In the genomic region with DNA sequence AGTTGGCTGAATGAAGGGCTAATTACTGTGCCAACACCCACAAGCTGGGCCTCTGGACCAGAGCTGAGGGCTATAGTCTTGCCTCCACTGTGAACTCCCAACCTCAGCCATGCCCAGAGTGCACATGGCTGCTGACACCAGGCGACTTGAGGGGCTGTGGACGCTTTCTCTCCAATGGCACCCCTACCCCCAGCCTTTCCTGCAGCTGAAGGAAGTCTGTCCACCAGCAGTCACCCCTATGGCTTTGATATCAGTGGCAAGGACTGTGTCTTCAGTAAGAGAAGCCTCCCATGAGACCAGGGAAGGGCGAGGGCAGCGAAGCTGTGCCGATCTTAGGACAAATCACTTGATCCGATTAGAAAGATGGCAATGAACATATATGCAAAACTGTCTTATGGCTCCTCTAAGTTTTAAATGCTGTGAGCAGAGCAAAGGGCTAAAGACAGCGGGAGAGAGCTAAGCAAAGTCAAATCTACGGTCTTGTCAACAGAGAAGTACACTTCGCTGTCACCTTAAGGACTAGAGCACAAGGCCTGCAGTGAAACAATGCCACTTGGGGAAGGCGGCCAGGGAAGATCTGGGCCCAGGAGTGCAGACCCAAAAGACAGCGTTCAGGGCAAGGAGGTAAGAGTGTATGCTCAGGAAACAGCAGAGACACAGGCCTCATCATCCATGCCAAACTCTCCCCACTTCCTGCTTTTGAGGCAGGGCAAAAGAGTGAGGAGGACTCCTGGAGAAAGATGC, we compare ENCODE assay signal across 10 cellular contexts. TPM values are rescaled to one million over a fixed set of nuclear protein-coding genes. Genes with fewer than 3 reads are reported as not detected.
DNase-seq lines count a peak whose midpoint lies in the region; ATAC-seq, FAIRE-seq and TF ChIP-seq lines count a peak whose summit lies in the region.
"Had no signal": no experiment of that assay in that cellular context is flagged by ENCODE, and none has a peak within 500 bp of the region (broad histone marks: within the 10 kb centered on the region; RNA-seq: fewer than 3 reads in every experiment).

No MANE protein-coding gene starts in this region.

- peak overlapping the region; percentile 96 for H3K27ac Mint-ChIP-seq in activated naive CD8-positive, alpha-beta T cell treated with anti-CD3 and anti-CD28 coated beads, Interleukin-2, amount 50 U/mL, for 24 hours
- no peak overlapping the region for H3K27ac Mint-ChIP-seq in mesothelial cell of epicardium

- CTCF ChIA-PET in AG04450 (lab: Charles Lee) (interaction anchor here (0.6 to 2.8 kb wide), 5 partner anchors 9 to 339 kb away, joined by 3 to 14 read pairs (median 5); partner anchors contain the start of genes ANKRD53 and ZNF638), HEK293T (lab: Yijun Ruan, JAX) (interaction anchor here (1.0 kb wide), 1 partner anchor 9 kb away, joined by 3 read pairs; no protein-coding TSS in a partner anchor)

- H3K36me3 Mint-ChIP-seq in activated naive CD8-positive, alpha-beta T cell treated with anti-CD3 and anti-CD28 coated beads, Interleukin-2, amount 50 U/mL, for 24 hours (ENCODE audit: low read depth): peaks cover 15% of the 10 kb centered on the region
- H3K36me3 Mint-ChIP-seq in mesothelial cell of epicardium: peaks cover 9% of the 10 kb centered on the region

- H3K9me3 ChIP-seq in AG04450 (ENCODE audit: control insufficient read depth, insufficient read depth, low read length): no peaks in the 10 kb centered on the region; the same call in 1 of the 2 replicates

- H3K27me3 Mint-ChIP-seq in activated naive CD8-positive, alpha-beta T cell treated with anti-CD3 and anti-CD28 coated beads, Interleukin-2, amount 50 U/mL, for 24 hours: no peaks in the 10 kb centered on the region
- peaks cover 6% of the 10 kb centered on the region for H3K27me3 Mint-ChIP-seq in mesothelial cell of epicardium (ENCODE audit: low read depth)

- H3K27me3 ChIP-seq in AG04450 (ENCODE audit: control insufficient read depth, insufficient read depth, low read length): no peaks in the 10 kb centered on the region
- H3K27me3 ChIP-seq: cardiac muscle cell had no signal

- no peak for DNase-seq in AG04450 (ENCODE audit: low read depth, low spot score)
- DNase-seq in HEK293T (ENCODE audit: extremely low spot score): peak; percentile 2
- DNase-seq in activated naive CD8-positive, alpha-beta T cell treated with anti-CD3 and anti-CD28 coated beads, Interleukin-2, amount 50 U/mL, for 24 hours: no peak
- DNase-seq in mesothelial cell of epicardium (ENCODE audit: low spot score in 2 of 2, unreplicated experiment in 2 of 2): peak in 1 of 2 experiments; percentile 25
- DNase-seq in stimulated activated CD8-positive, alpha-beta memory T cell treated with anti-CD3 and anti-CD28 coated beads, Interleukin-4, amount 100 ng/mL, for 48 hours: no peak
- no peak for DNase-seq in GM19240 (ENCODE audit: insufficient read length, low spot score)
- DNase-seq in HTR-8/SVneo (ENCODE audit: insufficient read length, low spot score): no peak
- DNase-seq: NCI-H1436 had no signal

- peaks cover 28% of the 10 kb centered on the region for H3K4me1 Mint-ChIP-seq in activated naive CD8-positive, alpha-beta T cell treated with anti-CD3 and anti-CD28 coated beads, Interleukin-2, amount 50 U/mL, for 24 hours
- H3K4me1 Mint-ChIP-seq in mesothelial cell of epicardium: peaks cover 20% of the 10 kb centered on the region

- H3K9me3 Mint-ChIP-seq in activated naive CD8-positive, alpha-beta T cell treated with anti-CD3 and anti-CD28 coated beads, Interleukin-2, amount 50 U/mL, for 24 hours: no peaks in the 10 kb centered on the region
- H3K9me3 Mint-ChIP-seq in mesothelial cell of epicardium: no peaks in the 10 kb centered on the region

- no peak overlapping the region for H3K27ac ChIP-seq in AG04450 (ENCODE audit: low read depth, low read length)
- H3K27ac ChIP-seq: cardiac muscle cell had no signal

- H3K4me3 Mint-ChIP-seq in activated naive CD8-positive, alpha-beta T cell treated with anti-CD3 and anti-CD28 coated beads, Interleukin-2, amount 50 U/mL, for 24 hours: peak overlapping the region; percentile 97
- peak overlapping the region; percentile 98 for H3K4me3 Mint-ChIP-seq in mesothelial cell of epicardium

- ATAC-seq in activated naive CD8-positive, alpha-beta T cell treated with anti-CD3 and anti-CD28 coated beads, Interleukin-2, amount 50 U/mL, for 24 hours: no peak
- no peak for ATAC-seq in GM21529 (IDR thresholded peaks at IDR 0.05; ENCODE audit: unreplicated experiment)

- no peak for FAIRE-seq in HTR-8/SVneo (lab: Jason Lieb, UNC)

- POLR2A ChIA-PET in AG04450 (lab: Yijun Ruan, JAX) (interaction anchor here (1.5 kb wide), 1 partner anchor 9 kb away, joined by 3 read pairs; no protein-coding TSS in a partner anchor), HEK293T (lab: Yijun Ruan, JAX) (no interaction called here)

- TF ChIP-seq CTCF in AG04450 (IDR thresholded peaks at IDR 0.05; ENCODE audit: low read depth, low read length) (no peak), mesothelial cell of epicardium (IDR thresholded peaks at IDR 0.05; ENCODE audit: unreplicated experiment) (no peak)

- H3K4me3 ChIP-seq in AG04450 (ENCODE audit: low read depth, low read length): peak overlapping the region; percentile 78

TF ChIP-seq in HEK293T, 16 proteins besides CTCF, POLR2A, EP300 and RAD21:
- TF ChIP-seq NFRKB (IDR thresholded peaks at IDR 0.05) (no peak), SUZ12 (IDR thresholded peaks at IDR 0.05) (no peak), CTBP1 (IDR thresholded peaks at IDR 0.05; ENCODE audit: borderline replicate concordance) (no peak), TARDBP (IDR thresholded peaks at IDR 0.05) (no peak), LEF1 (IDR thresholded peaks at IDR 0.05; ENCODE audit: borderline replicate concordance) (no peak), ARNT (IDR thresholded peaks at IDR 0.05) (no peak), ELF4 (IDR thresholded peaks at IDR 0.05) (no peak), ZNF384 (IDR thresholded peaks at IDR 0.05) (no peak), SP1 (IDR thresholded peaks at IDR 0.05) (no peak), L3MBTL2 (conservative IDR thresholded peaks at IDR 0.05) (no peak), FOXA1 (IDR thresholded peaks at IDR 0.05) (no peak), BHLHE40 (IDR thresholded peaks at IDR 0.05; ENCODE audit: borderline replicate concordance) (no peak), HDGF (IDR thresholded peaks at IDR 0.05; ENCODE audit: borderline replicate concordance) (no peak), FOXM1 (IDR thresholded peaks at IDR 0.05; ENCODE audit: borderline replicate concordance) (no peak), FOXK2 (IDR thresholded peaks at IDR 0.05) (no peak)
- TF ChIP-seq, protein P1, sequence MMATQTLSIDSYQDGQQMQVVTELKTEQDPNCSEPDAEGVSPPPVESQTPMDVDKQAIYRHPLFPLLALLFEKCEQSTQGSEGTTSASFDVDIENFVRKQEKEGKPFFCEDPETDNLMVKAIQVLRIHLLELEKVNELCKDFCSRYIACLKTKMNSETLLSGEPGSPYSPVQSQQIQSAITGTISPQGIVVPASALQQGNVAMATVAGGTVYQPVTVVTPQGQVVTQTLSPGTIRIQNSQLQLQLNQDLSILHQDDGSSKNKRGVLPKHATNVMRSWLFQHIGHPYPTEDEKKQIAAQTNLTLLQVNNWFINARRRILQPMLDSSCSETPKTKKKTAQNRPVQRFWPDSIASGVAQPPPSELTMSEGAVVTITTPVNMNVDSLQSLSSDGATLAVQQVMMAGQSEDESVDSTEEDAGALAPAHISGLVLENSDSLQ (IDR thresholded peaks at IDR 0.05): no peak

RNA-seq across cellular contexts. Expression of gene TEX261, which starts 1.6 kb away (rescaled TPM):
- polyA plus RNA-seq in AG04450 (2011; rRNA removed): 106 and 119 TPM in 2 replicates
- polyA minus RNA-seq in AG04450 (2011; rRNA and poly(A)+ RNA removed): 94.7 and 123 TPM in 2 replicates
- total RNA-seq in mesothelial cell of epicardium: 33.0 to 34.1 TPM (median 33.8 TPM) in 3 replicates

RNA-seq across cellular contexts. Expression of gene ANKRD53, which starts 14.7 kb away (rescaled TPM):
- 0.72 and 1.1 TPM in 2 replicates for polyA plus RNA-seq in AG04450 (2011; rRNA removed)
- 2.1 and 3.6 TPM in 2 replicates for polyA minus RNA-seq in AG04450 (2011; rRNA and poly(A)+ RNA removed)
- 3.6 to 4.9 TPM (median 4.0 TPM) in 3 replicates for total RNA-seq in mesothelial cell of epicardium

RNA-seq across cellular contexts. Expression of gene ATP6V1B1, which starts 57.4 kb away (rescaled TPM):
- polyA plus RNA-seq in AG04450 (2011; rRNA removed): 0.57 and 0.82 TPM in 2 replicates
- polyA minus RNA-seq in AG04450 (2011; rRNA and poly(A)+ RNA removed): 1.0 and 1.7 TPM in 2 replicates
- total RNA-seq in mesothelial cell of epicardium: 0.44 to 0.66 TPM in 2 of 3 replicates, not detected in the other
- polyA plus RNA-seq: cardiac muscle cell had no signal
